10 cellular contexts compared by ENCODE assay signal in the genomic region with DNA sequence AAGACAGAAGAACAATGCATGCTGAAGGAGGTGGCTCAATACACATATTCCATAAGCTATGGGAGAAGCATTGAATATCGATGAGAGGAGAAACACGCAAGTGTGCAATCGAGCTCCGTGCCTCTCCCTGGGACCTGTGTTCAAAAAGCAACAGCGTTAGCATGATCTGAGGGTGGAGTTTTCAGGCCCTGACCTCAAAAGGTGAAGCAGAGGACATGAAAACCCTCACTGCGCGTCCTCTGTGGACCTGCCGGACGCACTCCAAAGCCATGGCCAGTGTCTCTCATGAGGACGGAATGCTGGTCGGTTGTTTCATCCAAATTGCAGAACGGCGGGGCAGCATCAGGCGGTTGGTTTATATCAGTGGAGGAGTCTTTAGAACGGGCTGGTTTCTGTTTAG.
DNase-seq lines count a peak whose midpoint lies in the region; ATAC-seq and TF ChIP-seq lines count a peak whose summit lies in the region.
"Had no signal": no experiment of that assay in that cellular context is flagged by ENCODE, and none has a peak within 500 bp of the region (broad histone marks: within the 10 kb centered on the region; RNA-seq: fewer than 3 reads in every experiment).

No MANE protein-coding gene starts in this region.

- H3K4me3 ChIP-seq in DOHH2 (ENCODE audit: low read length) = peak overlapping the region; percentile 70
- no peak overlapping the region for H3K4me3 ChIP-seq in mucosa of descending colon

- POLR2A ChIA-PET in T-cell (lab: Charles Lee) = no interaction called here

- H4K20me1 ChIP-seq in DOHH2 (ENCODE audit: control insufficient read depth, insufficient read depth, low read depth, low read length) = no peaks in the 10 kb centered on the region

- ATAC-seq in GM19397 (IDR thresholded peaks at IDR 0.05; ENCODE audit: unreplicated experiment) = peak; percentile 0
- peak; percentile 4 for ATAC-seq in HG03135 (IDR thresholded peaks at IDR 0.05; ENCODE audit: unreplicated experiment)
- ATAC-seq in T-cell (replicated peaks in 1 of 4) = no peak
- ATAC-seq in mucosa of descending colon = no peak
- ATAC-seq in HG03045 (IDR thresholded peaks at IDR 0.05; ENCODE audit: unreplicated experiment) = no peak
- ATAC-seq: left cardiac atrium had no signal

- peaks cover 11% of the 10 kb centered on the region for H3K27me3 Mint-ChIP-seq in activated naive CD8-positive, alpha-beta T cell treated with anti-CD3 and anti-CD28 coated beads for 36 hours
- peaks cover 0 to 5% of the 10 kb centered on the region in 2 donors for H3K27me3 Mint-ChIP-seq in T-cell

- intact Hi-C loops in mucosa of descending colon (cut with DNase I, micrococcal nuclease) = no loop called here

- peak overlapping the region; percentile 82 for H3K4me2 ChIP-seq in DOHH2 (ENCODE audit: low read length)

- H3K4me1 Mint-ChIP-seq in activated naive CD8-positive, alpha-beta T cell treated with anti-CD3 and anti-CD28 coated beads for 36 hours = peaks cover 76% of the 10 kb centered on the region
- H3K4me1 Mint-ChIP-seq in T-cell = peaks cover 29 to 67% (median 33%) of the 10 kb centered on the region in 3 donors

- no peak for DNase-seq in activated naive CD8-positive, alpha-beta T cell treated with anti-CD3 and anti-CD28 coated beads for 36 hours
- no peak for DNase-seq in T-cell
- DNase-seq in mucosa of descending colon = no peak
- no peak for DNase-seq in NCI-H524 (lab: John Stamatoyannopoulos, UW)
- DNase-seq: DMS79, left cardiac atrium had no signal

- H3K9me3 Mint-ChIP-seq in activated naive CD8-positive, alpha-beta T cell treated with anti-CD3 and anti-CD28 coated beads for 36 hours = peaks cover 9% of the 10 kb centered on the region
- no peaks in the 10 kb centered on the region for H3K9me3 Mint-ChIP-seq in T-cell

- 0 out of 2 replicates have a peak, but pooled peaks cover 3% of the 10 kb centered on the region for H3K9me3 ChIP-seq in DOHH2 (ENCODE audit: control insufficient read depth, insufficient read depth, low read length)
- H3K9me3 ChIP-seq in mucosa of descending colon = no peaks in the 10 kb centered on the region

- H3K9me2 ChIP-seq in DOHH2 (replicated peaks; ENCODE audit: control insufficient read depth, low read length) = no peaks in the 10 kb centered on the region

- H3K27ac ChIP-seq in DOHH2 (ENCODE audit: low read depth, low read length) = peak overlapping the region; percentile 65

- H3K36me3 ChIP-seq in DOHH2 (ENCODE audit: control insufficient read depth, low read length) = no peaks in the 10 kb centered on the region
- H3K36me3 ChIP-seq in mucosa of descending colon (ENCODE audit: low read depth) = no peaks in the 10 kb centered on the region

- no peaks in the 10 kb centered on the region for H3K79me2 ChIP-seq in DOHH2 (ENCODE audit: control insufficient read depth, low read length)

- no peak overlapping the region for H3K4me3 Mint-ChIP-seq in activated naive CD8-positive, alpha-beta T cell treated with anti-CD3 and anti-CD28 coated beads for 36 hours
- peak overlapping the region in 1 of 3 donors; percentile 62 for H3K4me3 Mint-ChIP-seq in T-cell

- CTCF ChIA-PET in T-cell (lab: Charles Lee) = interaction anchor here in 1 of 2 donors (1.0 to 1.9 kb wide), 2 partner anchors 50 to 178 kb away, joined by 3 to 5 read pairs; no protein-coding TSS in a partner anchor

- no peak for TF ChIP-seq CTCF in DOHH2 (IDR thresholded peaks at IDR 0.05; ENCODE audit: low read depth, low read length, poor library complexity, severe bottlenecking)
- no peak for TF ChIP-seq CTCF in mucosa of descending colon (IDR thresholded peaks at IDR 0.05)

- H3K4me1 ChIP-seq in DOHH2 (ENCODE audit: control insufficient read depth, low read length) = peaks cover 81% of the 10 kb centered on the region
- peaks cover 8% of the 10 kb centered on the region for H3K4me1 ChIP-seq in mucosa of descending colon (ENCODE audit: low read depth)

- peaks cover 30% of the 10 kb centered on the region for H3F3A ChIP-seq in DOHH2 (ENCODE audit: control insufficient read depth, insufficient read depth)

- peaks cover 5% of the 10 kb centered on the region; the same call in 1 of the 2 replicates for H3K27me3 ChIP-seq in DOHH2 (ENCODE audit: control insufficient read depth, low read length)

- H3K36me3 Mint-ChIP-seq in activated naive CD8-positive, alpha-beta T cell treated with anti-CD3 and anti-CD28 coated beads for 36 hours = peaks cover 22% of the 10 kb centered on the region
- no peaks in the 10 kb centered on the region for H3K36me3 Mint-ChIP-seq in T-cell

- peak overlapping the region; percentile 89 for H3K27ac Mint-ChIP-seq in activated naive CD8-positive, alpha-beta T cell treated with anti-CD3 and anti-CD28 coated beads for 36 hours
- H3K27ac Mint-ChIP-seq in T-cell = peak overlapping the region in 1 of 2 donors; percentile 60

Comparison
In these comparisons a context has a peak if more than half of its experiments do, and no peak if none do; other contexts are left out.
1. ATAC-seq: peak in GM19397 (single experiment) and HG03135 (single experiment); none in T-cell (0 of 4), mucosa of descending colon (single experiment) and HG03045 (single experiment).